19 cellular contexts compared by ENCODE assay signal in the genomic region with DNA sequence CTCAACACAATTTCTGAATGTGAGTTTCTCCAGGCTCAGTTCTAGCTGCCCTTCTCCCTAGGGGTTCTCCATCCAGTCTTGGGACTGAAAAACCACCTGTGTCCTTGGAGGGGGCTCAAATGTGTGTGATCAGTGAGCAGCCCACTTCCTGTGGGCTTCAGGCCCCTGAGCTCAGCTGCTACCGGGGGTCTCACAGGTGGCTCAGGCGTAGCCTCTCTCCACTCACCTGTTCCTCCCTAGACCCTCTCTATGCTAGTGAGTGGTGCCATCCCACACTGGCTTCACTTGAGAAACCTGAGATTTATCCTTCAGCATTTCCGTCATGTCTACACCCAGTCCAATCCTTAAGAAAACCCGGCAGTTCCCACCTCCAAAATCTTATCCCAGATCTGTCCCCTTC. TPM values are rescaled to one million over a fixed set of nuclear protein-coding genes. Genes with fewer than 3 reads are reported as not detected.
A peak's percentile ranks its signal among the peaks of the same experiment; 100 is the strongest.
DNase-seq lines count a peak whose midpoint lies in the region; ATAC-seq and TF ChIP-seq lines count a peak whose summit lies in the region.
"Had no signal": no experiment of that assay in that cellular context is flagged by ENCODE, and none has a peak within 500 bp of the region (broad histone marks: within the 10 kb centered on the region; RNA-seq: fewer than 3 reads in every experiment).

No MANE protein-coding gene starts in this region.

- peak overlapping the region; percentile 18 for H3K27ac Mint-ChIP-seq in stimulated activated naive CD8-positive, alpha-beta T cell treated with anti-CD3 and anti-CD28 coated beads, Interleukin-15, Interleukin-2, amounts not matched to agents 100 ng/mL and 50 ng/mL, for 24 hours
- peak overlapping the region; percentile 72 to 80 for H3K27ac Mint-ChIP-seq in effector memory CD8-positive, alpha-beta T cell
- H3K27ac Mint-ChIP-seq in nephron progenitor cell = peak overlapping the region; percentile 74

- no peak for DNase-seq in stimulated activated naive CD8-positive, alpha-beta T cell treated with anti-CD3 and anti-CD28 coated beads, Interleukin-15, Interleukin-2, amounts not matched to agents 100 U/mL and 50 U/mL, for 24 hours
- no peak for DNase-seq in effector memory CD8-positive, alpha-beta T cell
- DNase-seq in nephron progenitor cell (no peak), MV-4-11 (lab: John Stamatoyannopoulos, UW) (no peak), MG63 (no peak)
- DNase-seq: 8988T, COR-L47, DMS153, EL, H7, NCI-H1092, NCI-H1694 treated with DMSO at 0.1 percent for 48 hours, NCI-H748 treated with DMSO at 0.1 percent for 48 hours, PC-3 had no signal

- TF ChIP-seq CTCF in nephron progenitor cell (IDR thresholded peaks at IDR 0.05) = no peak

- no peaks in the 10 kb centered on the region for H3K27me3 ChIP-seq in MG63
- H3K27me3 ChIP-seq: BLaER1 treated with 17β-estradiol and CSF1 and Interleukin-3, amounts not matched to agents 10 nM and 100 nM had no signal

- H3K36me3 Mint-ChIP-seq in stimulated activated naive CD8-positive, alpha-beta T cell treated with anti-CD3 and anti-CD28 coated beads, Interleukin-15, Interleukin-2, amounts not matched to agents 100 ng/mL and 50 ng/mL, for 24 hours (ENCODE audit: low read depth) = peaks cover 29% of the 10 kb centered on the region
- H3K36me3 Mint-ChIP-seq in effector memory CD8-positive, alpha-beta T cell (ENCODE audit: insufficient read depth) = peaks cover 67% of the 10 kb centered on the region
- H3K36me3 Mint-ChIP-seq in nephron progenitor cell (ENCODE audit: low read depth) = peaks cover 61% of the 10 kb centered on the region

- H3K4me1 Mint-ChIP-seq in stimulated activated naive CD8-positive, alpha-beta T cell treated with anti-CD3 and anti-CD28 coated beads, Interleukin-15, Interleukin-2, amounts not matched to agents 100 ng/mL and 50 ng/mL, for 24 hours (ENCODE audit: low read depth) = no peaks in the 10 kb centered on the region
- H3K4me1 Mint-ChIP-seq in effector memory CD8-positive, alpha-beta T cell (ENCODE audit: low read depth in 2 of 2) = peaks cover 4 to 6% of the 10 kb centered on the region in 2 donors
- H3K4me1 Mint-ChIP-seq in nephron progenitor cell = peaks cover 18% of the 10 kb centered on the region

- no peaks in the 10 kb centered on the region for H3K27me3 Mint-ChIP-seq in stimulated activated naive CD8-positive, alpha-beta T cell treated with anti-CD3 and anti-CD28 coated beads, Interleukin-15, Interleukin-2, amounts not matched to agents 100 ng/mL and 50 ng/mL, for 24 hours
- H3K27me3 Mint-ChIP-seq in effector memory CD8-positive, alpha-beta T cell = no peaks in the 10 kb centered on the region
- H3K27me3 Mint-ChIP-seq in nephron progenitor cell (ENCODE audit: low read depth, poor library complexity) = no peaks in the 10 kb centered on the region

- no peaks in the 10 kb centered on the region for H3K9me3 ChIP-seq in MG63
- H3K9me3 ChIP-seq: BLaER1 treated with 17β-estradiol and CSF1 and Interleukin-3, amounts not matched to agents 10 nM and 100 nM had no signal

- H3K9me3 Mint-ChIP-seq in stimulated activated naive CD8-positive, alpha-beta T cell treated with anti-CD3 and anti-CD28 coated beads, Interleukin-15, Interleukin-2, amounts not matched to agents 100 ng/mL and 50 ng/mL, for 24 hours = no peaks in the 10 kb centered on the region
- no peaks in the 10 kb centered on the region for H3K9me3 Mint-ChIP-seq in effector memory CD8-positive, alpha-beta T cell
- no peaks in the 10 kb centered on the region for H3K9me3 Mint-ChIP-seq in nephron progenitor cell

- H3K36me3 ChIP-seq in MG63 = peaks cover 37% of the 10 kb centered on the region

- ATAC-seq in stimulated activated naive CD8-positive, alpha-beta T cell treated with anti-CD3 and anti-CD28 coated beads, Interleukin-15, Interleukin-2, amounts not matched to agents 100 U/mL and 50 U/mL, for 24 hours = no peak
- ATAC-seq in effector memory CD8-positive, alpha-beta T cell (replicated peaks) = no peak
- no peak for ATAC-seq in GM21381 (IDR thresholded peaks at IDR 0.05; ENCODE audit: unreplicated experiment)
- ATAC-seq in HG02981 (IDR thresholded peaks at IDR 0.05; ENCODE audit: unreplicated experiment) = no peak
- ATAC-seq: K562 had no signal

- no peak overlapping the region for H3K4me3 ChIP-seq in MG63
- H3K4me3 ChIP-seq: BLaER1 treated with 17β-estradiol and CSF1 and Interleukin-3, amounts not matched to agents 10 nM and 100 nM; K562 had no signal

- H3K4me3 Mint-ChIP-seq in stimulated activated naive CD8-positive, alpha-beta T cell treated with anti-CD3 and anti-CD28 coated beads, Interleukin-15, Interleukin-2, amounts not matched to agents 100 ng/mL and 50 ng/mL, for 24 hours = no peak overlapping the region
- H3K4me3 Mint-ChIP-seq in effector memory CD8-positive, alpha-beta T cell = no peak overlapping the region
- no peak overlapping the region for H3K4me3 Mint-ChIP-seq in nephron progenitor cell

RNA-seq across cellular contexts. Expression of a gene that starts 39.8 kb away (rescaled TPM):
- total RNA-seq in MG63 (2014; rRNA removed; shearing (Covaris generic); ENCODE audit: low replicate concordance) = 239 and 400 TPM in 2 replicates

Comparison
In these comparisons a context has a peak if more than half of its experiments do, and no peak if none do; other contexts are left out.
1. H3K27ac Mint-ChIP-seq: peak in every context shown above with its lines; median percentile 76 in effector memory CD8-positive, alpha-beta T cell; 74 in nephron progenitor cell; 18 in stimulated activated naive CD8-positive, alpha-beta T cell treated with anti-CD3 and anti-CD28 coated beads, Interleukin-15, Interleukin-2, amounts not matched to agents 100 ng/mL and 50 ng/mL, for 24 hours.